Comparison of ENCODE assay signal across 8 cellular contexts in the genomic region with DNA sequence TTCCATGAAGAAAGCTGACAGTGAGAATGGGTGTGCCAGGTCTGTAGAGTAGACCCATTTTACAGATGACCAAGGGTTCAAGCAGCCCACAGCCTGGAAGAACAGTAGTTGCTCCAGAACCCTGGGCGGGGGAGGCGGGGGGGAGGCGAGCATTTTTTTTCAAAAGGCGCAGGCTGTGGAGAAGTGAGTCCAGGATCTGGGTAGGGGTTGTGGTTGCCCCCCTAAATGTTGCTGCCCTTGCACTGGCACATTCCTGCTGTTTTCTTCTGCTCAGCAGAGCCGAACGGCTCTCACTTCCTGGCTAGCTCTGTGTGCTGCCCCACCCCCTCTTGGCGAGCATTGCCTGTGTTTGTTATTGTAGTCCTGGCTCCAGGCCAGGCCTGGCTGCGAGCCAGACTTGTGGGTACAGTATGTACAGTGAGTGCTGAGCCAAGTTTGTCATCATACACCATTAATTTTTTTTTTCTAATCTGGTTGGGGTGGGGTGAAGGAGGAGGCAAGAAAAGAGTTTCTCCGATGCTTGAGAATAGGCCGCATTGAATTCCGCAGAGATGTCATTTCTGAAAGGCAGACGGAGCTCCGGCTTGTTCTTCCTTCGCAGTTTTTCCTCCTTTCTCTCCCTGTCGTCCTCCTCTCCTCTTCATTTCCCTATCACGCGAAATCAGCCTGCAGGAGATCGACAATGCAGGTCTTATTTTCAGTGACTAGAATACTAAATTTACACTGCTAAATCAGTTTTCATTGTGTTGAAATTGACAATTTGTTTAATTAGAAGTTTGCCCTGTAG.
A peak's percentile ranks its signal among the peaks of the same experiment; 100 is the strongest.
DNase-seq lines count a peak whose midpoint lies in the region; ATAC-seq and TF ChIP-seq lines count a peak whose summit lies in the region.

No MANE protein-coding gene starts in this region.

- H3K4me3 ChIP-seq in NB4 (ENCODE audit: low read depth, low read length), result no peak overlapping the region
- peak overlapping the region; percentile 73 for H3K4me3 ChIP-seq in SK-N-MC
- H3K4me3 ChIP-seq in ovary, result peak overlapping the region; percentile 7
- peak overlapping the region; percentile 20 for H3K4me3 ChIP-seq in suprapubic skin

- 1 to 4% (median 2%) methylated on average over 18 of the region's 18 CpGs for WGBS in ovary, 3 donors
- 2% methylated on average over 18 of the region's 18 CpGs for WGBS in suprapubic skin

- H3K9me3 Mint-ChIP-seq in activated naive CD4-positive, alpha-beta T cell treated with anti-CD3 and anti-CD28 coated beads, Interleukin-2, amount 50 U/mL, for 24 hours, result no peaks in the 10 kb centered on the region

- H3K9ac ChIP-seq in SK-N-MC (ENCODE audit: insufficient read length), result peak overlapping the region; percentile 53

- H3K27ac Mint-ChIP-seq in activated naive CD4-positive, alpha-beta T cell treated with anti-CD3 and anti-CD28 coated beads, Interleukin-2, amount 50 U/mL, for 24 hours, result peak overlapping the region; percentile 85

- DNase-seq in AG20443 (ENCODE audit: low spot score) (peak; percentile 85), NB4 (ENCODE audit: low read depth) (peak; percentile 76), SK-N-MC (ENCODE audit: low read depth, low spot score) (peak; percentile 91), globus pallidus (ENCODE audit: low spot score) (peak; percentile 88), ovary (peak; percentile 99 to 100 (median 100)), suprapubic skin (ENCODE audit: low spot score in 2 of 2) (peak; percentile 99 to 100)

- H3K4me1 Mint-ChIP-seq in activated naive CD4-positive, alpha-beta T cell treated with anti-CD3 and anti-CD28 coated beads, Interleukin-2, amount 50 U/mL, for 24 hours, result peaks cover 84% of the 10 kb centered on the region

- H3K36me3 ChIP-seq in SK-N-MC (ENCODE audit: insufficient read depth, low read length), result no peaks in the 10 kb centered on the region
- H3K36me3 ChIP-seq in ovary, result no peaks in the 10 kb centered on the region
- peaks cover 29% of the 10 kb centered on the region for H3K36me3 ChIP-seq in suprapubic skin

- no peak for TF ChIP-seq CTCF in NB4 (IDR thresholded peaks at IDR 0.05; ENCODE audit: low read depth, low read length)
- peak in 1 of 3 donors; percentile 6 for TF ChIP-seq CTCF in ovary (IDR thresholded peaks at IDR 0.05)
- no peak for TF ChIP-seq CTCF in suprapubic skin (IDR thresholded peaks at IDR 0.05)

- TF ChIP-seq EP300 in ovary (IDR thresholded peaks at IDR 0.05) (peak; percentile 99), suprapubic skin (IDR thresholded peaks at IDR 0.05) (peak; percentile 99)

- no peaks in the 10 kb centered on the region for H3K9me3 ChIP-seq in SK-N-MC (ENCODE audit: low read depth, low read length)
- no peaks in the 10 kb centered on the region for H3K9me3 ChIP-seq in ovary
- H3K9me3 ChIP-seq in suprapubic skin, result no peaks in the 10 kb centered on the region

- no peaks in the 10 kb centered on the region for H3K27me3 ChIP-seq in ovary
- no peaks in the 10 kb centered on the region for H3K27me3 ChIP-seq in suprapubic skin

- peak; percentile 56 for ATAC-seq in GM21723 (IDR thresholded peaks at IDR 0.05; ENCODE audit: unreplicated experiment)

- TF ChIP-seq POLR2A in NB4 (IDR thresholded peaks at IDR 0.05; ENCODE audit: extremely low read depth, insufficient read length) (no peak), ovary (IDR thresholded peaks at IDR 0.05) (peak; percentile 29), suprapubic skin (IDR thresholded peaks at IDR 0.05) (peak in 1 of 2 donors; percentile 47)

- H3K27ac ChIP-seq in SK-N-MC (peak overlapping the region; percentile 82), ovary (peak overlapping the region; percentile 85 to 89), suprapubic skin (peak overlapping the region; percentile 100)

- H3K36me3 Mint-ChIP-seq in activated naive CD4-positive, alpha-beta T cell treated with anti-CD3 and anti-CD28 coated beads, Interleukin-2, amount 50 U/mL, for 24 hours, result no peaks in the 10 kb centered on the region

- H3K27me3 Mint-ChIP-seq in activated naive CD4-positive, alpha-beta T cell treated with anti-CD3 and anti-CD28 coated beads, Interleukin-2, amount 50 U/mL, for 24 hours, result no peaks in the 10 kb centered on the region

- intact Hi-C loops in ovary (cut with DNase I), result loop anchor here in 3 of 4 donors (5.0 kb wide), 3 partner anchors 48 to 98 kb away; no protein-coding TSS in a partner anchor

- peak overlapping the region; percentile 72 for H3K4me3 Mint-ChIP-seq in activated naive CD4-positive, alpha-beta T cell treated with anti-CD3 and anti-CD28 coated beads, Interleukin-2, amount 50 U/mL, for 24 hours

- H3K4me1 ChIP-seq in ovary (ENCODE audit: insufficient read depth) (peaks cover 54% of the 10 kb centered on the region), suprapubic skin (peaks cover 96% of the 10 kb centered on the region)
